In the genomic region with DNA sequence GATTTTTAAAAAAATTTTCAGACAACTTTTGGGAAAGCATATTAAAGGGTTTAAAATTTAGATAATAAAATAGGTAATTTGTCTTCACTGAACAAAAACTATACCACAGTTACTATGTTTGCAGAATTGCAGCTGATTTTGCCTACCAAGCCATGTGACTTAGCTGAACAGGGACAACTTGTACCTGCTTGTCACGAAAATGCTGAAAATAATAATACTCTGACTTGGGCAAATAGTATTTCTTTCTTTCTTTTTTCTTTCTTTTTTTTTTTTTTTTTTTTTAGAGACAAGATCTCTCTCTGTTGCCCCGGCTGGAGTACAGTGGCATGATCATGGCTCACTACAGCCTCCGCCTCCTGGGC, we compare ENCODE assay signal across 16 cellular contexts.
A peak's percentile ranks its signal among the peaks of the same experiment; 100 is the strongest.
DNase-seq lines count a peak whose midpoint lies in the region; ATAC-seq, FAIRE-seq and TF ChIP-seq lines count a peak whose summit lies in the region.
"Had no signal": no experiment of that assay in that cellular context is flagged by ENCODE, and none has a peak within 500 bp of the region (broad histone marks: within the 10 kb centered on the region; RNA-seq: fewer than 3 reads in every experiment).

No MANE protein-coding gene starts in this region.

- H3K4me1 Mint-ChIP-seq in stimulated activated memory B cell treated with anti-CD40 and anti-IgM and Interleukin-4, amounts not matched to agents 10 μg/mL and 1 μg/mL and 100 μg/mL, for 72 hours, result peaks cover 5% of the 10 kb centered on the region

- no peak overlapping the region for H3K4me3 Mint-ChIP-seq in stimulated activated memory B cell treated with anti-CD40 and anti-IgM and Interleukin-4, amounts not matched to agents 10 μg/mL and 1 μg/mL and 100 μg/mL, for 72 hours

- H3K4me1 ChIP-seq in lower lobe of right lung (no peaks in the 10 kb centered on the region), tibial artery (no peaks in the 10 kb centered on the region)

- TF ChIP-seq CTCF in lower lobe of right lung (IDR thresholded peaks at IDR 0.05) (no peak), tibial artery (IDR thresholded peaks at IDR 0.05) (no peak)

- H3K27ac Mint-ChIP-seq in stimulated activated memory B cell treated with anti-CD40 and anti-IgM and Interleukin-4, amounts not matched to agents 10 μg/mL and 1 μg/mL and 100 μg/mL, for 72 hours, result peak overlapping the region; percentile 57

- ATAC-seq in GM19043 (IDR thresholded peaks at IDR 0.05; ENCODE audit: low read depth, unreplicated experiment) (peak; percentile 33), GM21825 (IDR thresholded peaks at IDR 0.05; ENCODE audit: unreplicated experiment) (peak; percentile 26), HG03159 (IDR thresholded peaks at IDR 0.05; ENCODE audit: unreplicated experiment) (peak; percentile 31), lower lobe of right lung (no peak)
- peak; percentile 41 for ATAC-seq in stimulated activated memory B cell treated with anti-CD40 and anti-IgM and Interleukin-4, amounts not matched to agents 10 μg/mL and 1 μg/mL and 100 μg/mL, for 72 hours

- H3K9me3 ChIP-seq in lower lobe of right lung (no peaks in the 10 kb centered on the region), tibial artery (no peaks in the 10 kb centered on the region)
- H3K9me3 ChIP-seq: adrenal gland, neutrophil had no signal

- H3K9me3 Mint-ChIP-seq in stimulated activated memory B cell treated with anti-CD40 and anti-IgM and Interleukin-4, amounts not matched to agents 10 μg/mL and 1 μg/mL and 100 μg/mL, for 72 hours, result no peaks in the 10 kb centered on the region

- FAIRE-seq in RCC 7860 (lab: Jason Lieb, UNC), result no peak

- H3K36me3 Mint-ChIP-seq in stimulated activated memory B cell treated with anti-CD40 and anti-IgM and Interleukin-4, amounts not matched to agents 10 μg/mL and 1 μg/mL and 100 μg/mL, for 72 hours, result no peaks in the 10 kb centered on the region

- H3K27me3 ChIP-seq in lower lobe of right lung (ENCODE audit: low read depth) (no peaks in the 10 kb centered on the region), tibial artery (no peaks in the 10 kb centered on the region)
- H3K27me3 ChIP-seq: adrenal gland, neutrophil had no signal

- H3K27me3 Mint-ChIP-seq in stimulated activated memory B cell treated with anti-CD40 and anti-IgM and Interleukin-4, amounts not matched to agents 10 μg/mL and 1 μg/mL and 100 μg/mL, for 72 hours, result no peaks in the 10 kb centered on the region

- H3K4me3 ChIP-seq in lower lobe of right lung, result no peak overlapping the region
- no peak overlapping the region for H3K4me3 ChIP-seq in tibial artery
- H3K4me3 ChIP-seq: adrenal gland, PC-9 had no signal

- H3K27ac ChIP-seq in lower lobe of right lung (no peak overlapping the region), tibial artery (no peak overlapping the region)
- H3K27ac ChIP-seq: adrenal gland, C4-2B, neutrophil, PC-9 had no signal

- H3K36me3 ChIP-seq in lower lobe of right lung (no peaks in the 10 kb centered on the region), tibial artery (no peaks in the 10 kb centered on the region)
- H3K36me3 ChIP-seq: adrenal gland, neutrophil had no signal

- DNase-seq in lower lobe of right lung (no peak), RCC 7860 (ENCODE audit: low spot score) (no peak), tibial artery (no peak)
- no peak for DNase-seq in central memory CD4-positive, alpha-beta T cell
- DNase-seq: activated CD4-positive, alpha-beta T cell treated with anti-CD3 and anti-CD28 coated beads for 1 hour; adrenal gland; mesenchymal stem cell; NCI-H2227 treated with DMSO at 0.1 percent for 48 hours; PC-9; T-helper 1 cell had no signal

- intact Hi-C loops in lower lobe of right lung (cut with DNase I) (no loop called here), tibial artery (cut with DNase I; ENCODE audit: low total_unique reads) (no loop called here)

Comparison
In these comparisons a context has a peak if more than half of its experiments do, and no peak if none do; other contexts are left out.
1. ATAC-seq: peak in GM19043 (single experiment), GM21825 (single experiment), HG03159 (single experiment) and stimulated activated memory B cell treated with anti-CD40 and anti-IgM and Interleukin-4, amounts not matched to agents 10 μg/mL and 1 μg/mL and 100 μg/mL, for 72 hours (single experiment); none in lower lobe of right lung (0 of 2).